In genomic region chr11:60841797-60842687, GRCh38 we compare ENCODE assay signal across 1 cellular context.
TF ChIP-seq lines count a peak whose summit lies in the region.

A gene with protein sequence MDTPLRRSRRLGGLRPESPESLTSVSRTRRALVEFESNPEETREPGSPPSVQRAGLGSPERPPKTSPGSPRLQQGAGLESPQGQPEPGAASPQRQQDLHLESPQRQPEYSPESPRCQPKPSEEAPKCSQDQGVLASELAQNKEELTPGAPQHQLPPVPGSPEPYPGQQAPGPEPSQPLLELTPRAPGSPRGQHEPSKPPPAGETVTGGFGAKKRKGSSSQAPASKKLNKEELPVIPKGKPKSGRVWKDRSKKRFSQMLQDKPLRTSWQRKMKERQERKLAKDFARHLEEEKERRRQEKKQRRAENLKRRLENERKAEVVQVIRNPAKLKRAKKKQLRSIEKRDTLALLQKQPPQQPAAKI (plus strand): TSS chr11:60842113. CDS start chr11:60842125, 12 bp downstream.

TF ChIP-seq in GM12878, 131 proteins besides CTCF, POLR2A, EP300 and RAD21 (continued from another document and continues in another):
- TF ChIP-seq, protein P1, sequence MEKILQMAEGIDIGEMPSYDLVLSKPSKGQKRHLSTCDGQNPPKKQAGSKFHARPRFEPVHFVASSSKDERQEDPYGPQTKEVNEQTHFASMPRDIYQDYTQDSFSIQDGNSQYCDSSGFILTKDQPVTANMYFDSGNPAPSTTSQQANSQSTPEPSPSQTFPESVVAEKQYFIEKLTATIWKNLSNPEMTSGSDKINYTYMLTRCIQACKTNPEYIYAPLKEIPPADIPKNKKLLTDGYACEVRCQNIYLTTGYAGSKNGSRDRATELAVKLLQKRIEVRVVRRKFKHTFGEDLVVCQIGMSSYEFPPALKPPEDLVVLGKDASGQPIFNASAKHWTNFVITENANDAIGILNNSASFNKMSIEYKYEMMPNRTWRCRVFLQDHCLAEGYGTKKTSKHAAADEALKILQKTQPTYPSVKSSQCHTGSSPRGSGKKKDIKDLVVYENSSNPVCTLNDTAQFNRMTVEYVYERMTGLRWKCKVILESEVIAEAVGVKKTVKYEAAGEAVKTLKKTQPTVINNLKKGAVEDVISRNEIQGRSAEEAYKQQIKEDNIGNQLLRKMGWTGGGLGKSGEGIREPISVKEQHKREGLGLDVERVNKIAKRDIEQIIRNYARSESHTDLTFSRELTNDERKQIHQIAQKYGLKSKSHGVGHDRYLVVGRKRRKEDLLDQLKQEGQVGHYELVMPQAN (conservative IDR thresholded peaks at IDR 0.05) = peak; percentile 99
- TF ChIP-seq, protein P2, sequence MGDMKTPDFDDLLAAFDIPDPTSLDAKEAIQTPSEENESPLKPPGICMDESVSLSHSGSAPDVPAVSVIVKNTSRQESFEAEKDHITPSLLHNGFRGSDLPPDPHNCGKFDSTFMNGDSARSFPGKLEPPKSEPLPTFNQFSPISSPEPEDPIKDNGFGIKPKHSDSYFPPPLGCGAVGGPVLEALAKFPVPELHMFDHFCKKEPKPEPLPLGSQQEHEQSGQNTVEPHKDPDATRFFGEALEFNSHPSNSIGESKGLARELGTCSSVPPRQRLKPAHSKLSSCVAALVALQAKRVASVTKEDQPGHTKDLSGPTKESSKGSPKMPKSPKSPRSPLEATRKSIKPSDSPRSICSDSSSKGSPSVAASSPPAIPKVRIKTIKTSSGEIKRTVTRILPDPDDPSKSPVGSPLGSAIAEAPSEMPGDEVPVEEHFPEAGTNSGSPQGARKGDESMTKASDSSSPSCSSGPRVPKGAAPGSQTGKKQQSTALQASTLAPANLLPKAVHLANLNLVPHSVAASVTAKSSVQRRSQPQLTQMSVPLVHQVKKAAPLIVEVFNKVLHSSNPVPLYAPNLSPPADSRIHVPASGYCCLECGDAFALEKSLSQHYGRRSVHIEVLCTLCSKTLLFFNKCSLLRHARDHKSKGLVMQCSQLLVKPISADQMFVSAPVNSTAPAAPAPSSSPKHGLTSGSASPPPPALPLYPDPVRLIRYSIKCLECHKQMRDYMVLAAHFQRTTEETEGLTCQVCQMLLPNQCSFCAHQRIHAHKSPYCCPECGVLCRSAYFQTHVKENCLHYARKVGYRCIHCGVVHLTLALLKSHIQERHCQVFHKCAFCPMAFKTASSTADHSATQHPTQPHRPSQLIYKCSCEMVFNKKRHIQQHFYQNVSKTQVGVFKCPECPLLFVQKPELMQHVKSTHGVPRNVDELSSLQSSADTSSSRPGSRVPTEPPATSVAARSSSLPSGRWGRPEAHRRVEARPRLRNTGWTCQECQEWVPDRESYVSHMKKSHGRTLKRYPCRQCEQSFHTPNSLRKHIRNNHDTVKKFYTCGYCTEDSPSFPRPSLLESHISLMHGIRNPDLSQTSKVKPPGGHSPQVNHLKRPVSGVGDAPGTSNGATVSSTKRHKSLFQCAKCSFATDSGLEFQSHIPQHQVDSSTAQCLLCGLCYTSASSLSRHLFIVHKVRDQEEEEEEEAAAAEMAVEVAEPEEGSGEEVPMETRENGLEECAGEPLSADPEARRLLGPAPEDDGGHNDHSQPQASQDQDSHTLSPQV (IDR thresholded peaks at IDR 0.05) = peak; percentile 78; the same call in 1 of the 2 replicates
- TF ChIP-seq POLR2AphosphoS5 (IDR thresholded peaks at IDR 0.05; ENCODE audit: low read length) (peak; percentile 62; the same call in 1 of the 2 replicates), FOXK2 (IDR thresholded peaks at IDR 0.05) (peak; percentile 87), RELB (IDR thresholded peaks at IDR 0.05; ENCODE audit: low read depth) (peak; percentile 66), JUND (IDR thresholded peaks at IDR 0.05; ENCODE audit: low read depth, low read length) (no peak), KLF5 (IDR thresholded peaks at IDR 0.05; ENCODE audit: partially characterized antibody) (peak; percentile 91), RB1 (IDR thresholded peaks at IDR 0.05; ENCODE audit: borderline replicate concordance) (peak; percentile 73; the same call in 1 of the 2 replicates), ZNF622 (IDR thresholded peaks at IDR 0.05) (no peak), CBFB (IDR thresholded peaks at IDR 0.05; ENCODE audit: low read depth) (peak; percentile 78; the same call in 1 of the 2 replicates), RUNX3 (IDR thresholded peaks at IDR 0.05; ENCODE audit: low read length) (peak; percentile 64), CREB1 (IDR thresholded peaks at IDR 0.05; ENCODE audit: low read depth) (peak; percentile 100), CUX1 (IDR thresholded peaks at IDR 0.05; ENCODE audit: insufficient replicate concordance, low read depth, low read length) (no peak), SIX5 (IDR thresholded peaks at IDR 0.05; ENCODE audit: low read depth, low read length, severe bottlenecking) (peak; percentile 84), ZBTB4 (CRISPR knock-in tag; IDR thresholded peaks at IDR 0.05) (no peak), TBL1XR1 (IDR thresholded peaks at IDR 0.05; ENCODE audit: low read depth, low read length) (peak; percentile 62; the same call in 1 of the 2 replicates), SUPT20H (IDR thresholded peaks at IDR 0.05; ENCODE audit: borderline replicate concordance, control insufficient read depth, low read depth, low read length) (no peak), NR2F1 (conservative IDR thresholded peaks at IDR 0.05) (0 out of 2 replicates have a peak, but pooled peaks have one; percentile 14), IKZF1 (conservative IDR thresholded peaks at IDR 0.05) (peak; percentile 88), MLLT1 (IDR thresholded peaks at IDR 0.05) (peak; percentile 83), SPI1 (IDR thresholded peaks at IDR 0.05; ENCODE audit: borderline replicate concordance, insufficient read depth, low read depth, low read length) (no peak), POU2F2 (IDR thresholded peaks at IDR 0.05; ENCODE audit: borderline replicate concordance, low read depth, low read length) (peak; percentile 60; the same call in 1 of the 3 replicates), BCL11A (IDR thresholded peaks at IDR 0.05; ENCODE audit: low read depth, low read length) (0 out of 2 replicates have a peak, but pooled peaks have one; percentile 31), MYB (IDR thresholded peaks at IDR 0.05; ENCODE audit: borderline replicate concordance, low read depth, low read length) (0 out of 2 replicates have a peak, but pooled peaks have one; percentile 22), HCFC1 (IDR thresholded peaks at IDR 0.05; ENCODE audit: low read length) (peak; percentile 91), MTA3 (IDR thresholded peaks at IDR 0.05; ENCODE audit: borderline replicate concordance, low read length) (no peak; the same call in 1 of the 2 replicates), FOXM1 (IDR thresholded peaks at IDR 0.05; ENCODE audit: low read depth, low read length) (no peak), NBN (IDR thresholded peaks at IDR 0.05) (peak; percentile 99), PAX5 (IDR thresholded peaks at IDR 0.05; ENCODE audit: borderline replicate concordance, low read depth, low read length) (peak; percentile 87; the same call in 1 of the 2 replicates), CHD1 (IDR thresholded peaks at IDR 0.05; ENCODE audit: low read depth, low read length) (no peak), POLR2AphosphoS2 (IDR thresholded peaks at IDR 0.05; ENCODE audit: low read depth, low read length) (no peak), NRF1 (conservative IDR thresholded peaks at IDR 0.05; ENCODE audit: low read depth, low read length) (peak; percentile 59), NR2C2 (IDR thresholded peaks at IDR 0.05; ENCODE audit: borderline replicate concordance, control insufficient read depth, insufficient read length, low read depth) (no peak), TARDBP (IDR thresholded peaks at IDR 0.05; ENCODE audit: borderline replicate concordance) (peak; percentile 97), CEBPB (IDR thresholded peaks at IDR 0.05; ENCODE audit: borderline replicate concordance in 1 of 2, low read depth in 2 of 2, low read length in 2 of 2) (no peak)
- TF ChIP-seq, protein P3, sequence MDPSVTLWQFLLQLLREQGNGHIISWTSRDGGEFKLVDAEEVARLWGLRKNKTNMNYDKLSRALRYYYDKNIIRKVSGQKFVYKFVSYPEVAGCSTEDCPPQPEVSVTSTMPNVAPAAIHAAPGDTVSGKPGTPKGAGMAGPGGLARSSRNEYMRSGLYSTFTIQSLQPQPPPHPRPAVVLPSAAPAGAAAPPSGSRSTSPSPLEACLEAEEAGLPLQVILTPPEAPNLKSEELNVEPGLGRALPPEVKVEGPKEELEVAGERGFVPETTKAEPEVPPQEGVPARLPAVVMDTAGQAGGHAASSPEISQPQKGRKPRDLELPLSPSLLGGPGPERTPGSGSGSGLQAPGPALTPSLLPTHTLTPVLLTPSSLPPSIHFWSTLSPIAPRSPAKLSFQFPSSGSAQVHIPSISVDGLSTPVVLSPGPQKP (IDR thresholded peaks at IDR 0.05; ENCODE audit: low read depth, low read length) = peak; percentile 10; the same call in 1 of the 2 replicates
- TF ChIP-seq, protein P4, sequence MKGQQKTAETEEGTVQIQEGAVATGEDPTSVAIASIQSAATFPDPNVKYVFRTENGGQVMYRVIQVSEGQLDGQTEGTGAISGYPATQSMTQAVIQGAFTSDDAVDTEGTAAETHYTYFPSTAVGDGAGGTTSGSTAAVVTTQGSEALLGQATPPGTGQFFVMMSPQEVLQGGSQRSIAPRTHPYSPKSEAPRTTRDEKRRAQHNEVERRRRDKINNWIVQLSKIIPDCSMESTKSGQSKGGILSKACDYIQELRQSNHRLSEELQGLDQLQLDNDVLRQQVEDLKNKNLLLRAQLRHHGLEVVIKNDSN (IDR thresholded peaks at IDR 0.05; ENCODE audit: borderline replicate concordance, extremely low read length, insufficient read depth, low read depth, low read length) = peak; percentile 76
